In the genomic region with DNA sequence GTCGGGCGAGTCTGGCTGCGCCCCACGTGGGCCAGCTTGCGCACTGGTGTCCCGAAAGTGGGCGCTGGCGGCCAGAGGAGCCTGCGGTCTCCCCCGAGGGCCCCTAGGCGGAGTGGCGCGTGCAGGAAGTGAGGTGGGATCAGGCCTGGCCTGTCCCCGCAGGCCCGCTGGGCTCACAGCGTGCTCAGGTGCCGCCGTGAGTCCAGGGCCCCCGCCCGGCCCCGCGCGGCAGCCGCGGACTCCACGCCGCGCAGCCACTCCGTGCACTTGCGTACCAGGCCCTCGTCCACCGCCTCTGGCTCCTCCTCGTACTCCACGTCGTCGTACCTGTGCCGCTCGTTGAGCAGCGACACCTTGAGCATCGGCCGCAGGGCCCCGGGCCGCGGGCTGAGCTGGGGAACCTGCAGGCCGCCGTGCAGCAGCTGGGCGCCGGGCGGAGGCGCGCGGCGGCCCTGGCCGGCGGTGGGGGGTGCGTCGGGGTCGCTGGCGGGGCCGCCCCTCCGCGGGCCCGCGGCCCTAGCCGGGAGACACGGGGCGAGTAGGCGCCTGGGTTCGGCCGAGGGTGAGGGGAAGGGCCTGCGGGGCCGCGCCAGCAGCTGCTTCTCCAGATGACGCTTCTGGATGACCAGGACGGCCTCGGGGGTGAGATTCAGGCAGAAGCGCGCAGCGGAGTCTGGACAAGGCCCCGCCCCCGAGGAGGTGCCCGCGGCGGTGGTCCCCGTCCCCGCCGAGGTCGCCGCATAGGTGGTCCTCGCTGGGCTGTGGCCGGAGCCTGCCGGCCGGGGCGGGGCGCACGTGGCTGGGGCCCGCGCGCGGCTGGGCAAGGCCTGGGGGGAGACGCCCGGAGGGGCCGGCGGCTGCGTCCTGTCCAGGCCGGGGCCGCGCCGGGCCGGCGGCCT, we compare ENCODE assay signal across 2 cellular contexts.
TF ChIP-seq lines count a peak whose summit lies in the region.

No MANE protein-coding gene starts in this region.

TF ChIP-seq in GM12891, 5 proteins besides CTCF, POLR2A, EP300 and RAD21:
- TF ChIP-seq POU2F2 (IDR thresholded peaks at IDR 0.05; ENCODE audit: low read depth, low read length) (no peak), SPI1 (IDR thresholded peaks at IDR 0.05; ENCODE audit: low read depth, low read length) (no peak), TAF1 (IDR thresholded peaks at IDR 0.05; ENCODE audit: low read depth, low read length) (no peak), PAX5 (IDR thresholded peaks at IDR 0.05; ENCODE audit: insufficient read depth, low read length, severe bottlenecking) (no peak), POLR2AphosphoS5 (IDR thresholded peaks at IDR 0.05; ENCODE audit: low read depth, low read length) (no peak)

TF ChIP-seq in endothelial cell of umbilical vein, 7 proteins besides CTCF, POLR2A, EP300 and RAD21:
- TF ChIP-seq POLR2AphosphoS5 (IDR thresholded peaks at IDR 0.05; ENCODE audit: insufficient read depth, low read depth, low read length): no peak
- TF ChIP-seq MYC (IDR thresholded peaks at IDR 0.05; ENCODE audit: low read depth, low read length): no peak
- TF ChIP-seq EZH2 (IDR thresholded peaks at IDR 0.05; ENCODE audit: borderline replicate concordance, low read depth, low read length, severe bottlenecking): peak; percentile 94
TF ChIP-seq in endothelial cell of umbilical vein: peak in this region for 1.
